In genomic region chr17:49834118-49834743, GRCh38 we compare ENCODE assay signal across 21 cellular contexts. TPM values are rescaled to one million over a fixed set of nuclear protein-coding genes. Genes with fewer than 3 reads are reported as not detected.
A peak's percentile ranks its signal among the peaks of the same experiment; 100 is the strongest.
DNase-seq lines count a peak whose midpoint lies in the region; ATAC-seq and TF ChIP-seq lines count a peak whose summit lies in the region.
"Had no signal": no experiment of that assay in that cellular context is flagged by ENCODE, and none has a peak within 500 bp of the region (broad histone marks: within the 10 kb centered on the region; RNA-seq: fewer than 3 reads in every experiment).

No MANE protein-coding gene starts in this region.

- BruUV-seq in MCF 10A (replicated peaks; lab: Mats Ljungman, UMichigan) = no TSS peak

- H3K27ac ChIP-seq in breast epithelium = no peak overlapping the region
- H3K27ac ChIP-seq in spleen = peak overlapping the region in 5 of 8 donors; percentile 23 to 74 (median 52)
- H3K27ac ChIP-seq: HL-60 had no signal

- peaks cover 64% of the 10 kb centered on the region for H3K36me3 Mint-ChIP-seq in MCF 10A (ENCODE audit: insufficient read depth, unreplicated experiment)
- H3K36me3 Mint-ChIP-seq in dendritic cell treated with granulocyte-macrophage colony-stimulating factor and Interleukin-4, amounts not matched to agents 40 ng/mL and 50 ng/mL, for 4 days (ENCODE audit: low read depth) = peaks cover 94% of the 10 kb centered on the region

- intact Hi-C loops in MCF 10A (cut with micrococcal nuclease) = no loop called here
- intact Hi-C loops in breast epithelium (cut with DNase I; ENCODE audit: low total_unique reads) = no loop called here
- intact Hi-C loops in dendritic cell treated with granulocyte-macrophage colony-stimulating factor and Interleukin-4, amounts not matched to agents 40 ng/mL and 50 ng/mL, for 4 days (cut with micrococcal nuclease) = no loop called here
- intact Hi-C loops in spleen (cut with DNase I; ENCODE audit: low total_unique reads) = no loop called here

- H3K4me1 Mint-ChIP-seq in MCF 10A (ENCODE audit: insufficient read depth, unreplicated experiment) = peaks cover 7% of the 10 kb centered on the region
- peaks cover 23% of the 10 kb centered on the region for H3K4me1 Mint-ChIP-seq in dendritic cell treated with granulocyte-macrophage colony-stimulating factor and Interleukin-4, amounts not matched to agents 40 ng/mL and 50 ng/mL, for 4 days (ENCODE audit: low read depth)

- no peak for TF ChIP-seq CTCF in MCF 10A (IDR thresholded peaks at IDR 0.05; ENCODE audit: unreplicated experiment)
- TF ChIP-seq CTCF in breast epithelium (IDR thresholded peaks at IDR 0.05) = no peak
- TF ChIP-seq CTCF in fibroblast of villous mesenchyme (IDR thresholded peaks at IDR 0.05; ENCODE audit: insufficient read depth, low read depth, low read length) = no peak
- TF ChIP-seq CTCF in spleen (IDR thresholded peaks at IDR 0.05 in 8 of 11, conservative IDR thresholded peaks at IDR 0.05 in 3 of 11) = no peak

- H3K4me1 ChIP-seq in breast epithelium (peaks cover 0 to 12% of the 10 kb centered on the region in 2 donors), spleen (peaks cover 16 to 56% (median 43%) of the 10 kb centered on the region in 6 donors)

- H3K36me3 ChIP-seq in breast epithelium = no peaks in the 10 kb centered on the region
- H3K36me3 ChIP-seq in spleen = peaks cover 0 to 84% (median 25%) of the 10 kb centered on the region in 6 donors

- DNase-seq in MCF 10A (ENCODE audit: unreplicated experiment) = peak; percentile 62
- DNase-seq in breast epithelium (ENCODE audit: low spot score in 2 of 2) = no peak
- DNase-seq in fibroblast of villous mesenchyme (ENCODE audit: low read depth) = peak; percentile 18
- no peak for DNase-seq in spleen
- no peak for DNase-seq in stimulated activated CD4-positive, alpha-beta T cell treated with anti-CD3 and anti-CD28 coated beads, Interleukin-1b, Interleukin-23, amount 100 ng/mL, for 48 hours
- no peak for DNase-seq in iPS-NIHi7 (ENCODE audit: extremely low spot score)
- DNase-seq: CD8-positive, alpha-beta memory T cell; DMS79 treated with DMSO at 0.1 percent for 48 hours; NCI-H1436 treated with DMSO at 0.1 percent for 48 hours; NCI-H2029 treated with DMSO at 0.1 percent for 48 hours; NCI-H2171 treated with DMSO at 0.1 percent for 48 hours; NCI-H446 treated with DMSO at 0.1 percent for 48 hours; NCI-H774; PC-3 had no signal

- CTCF ChIA-PET in MCF 10A (lab: Yijun Ruan, JAX) = interaction anchor here (0.6 kb wide), 1 partner anchor 259 kb away, joined by 3 read pairs; no protein-coding TSS in a partner anchor

- H3K27me3 ChIP-seq in breast epithelium = no peaks in the 10 kb centered on the region
- no peaks in the 10 kb centered on the region for H3K27me3 ChIP-seq in spleen (replicated peaks in 1 of 7)

- no peak for TF ChIP-seq POLR2A in breast epithelium (IDR thresholded peaks at IDR 0.05)
- TF ChIP-seq POLR2A in spleen (IDR thresholded peaks at IDR 0.05) = no peak

- H3K27ac Mint-ChIP-seq in MCF 10A (ENCODE audit: low read depth, unreplicated experiment) = no peak overlapping the region
- H3K27ac Mint-ChIP-seq in dendritic cell treated with granulocyte-macrophage colony-stimulating factor and Interleukin-4, amounts not matched to agents 40 ng/mL and 50 ng/mL, for 4 days = peak overlapping the region; percentile 81

- H3K27me3 Mint-ChIP-seq in MCF 10A (ENCODE audit: insufficient read depth, unreplicated experiment) = no peaks in the 10 kb centered on the region
- no peaks in the 10 kb centered on the region for H3K27me3 Mint-ChIP-seq in dendritic cell treated with granulocyte-macrophage colony-stimulating factor and Interleukin-4, amounts not matched to agents 40 ng/mL and 50 ng/mL, for 4 days
- H3K27me3 Mint-ChIP-seq: CD8-positive, alpha-beta memory T cell had no signal

- WGBS in spleen, 5 donors = 95 to 97% (median 96%) methylated on average over 19 of the region's 19 CpGs

- POLR2A ChIA-PET in MCF 10A (lab: Yijun Ruan, JAX) = no interaction called here

- H3K4me3 Mint-ChIP-seq in MCF 10A (ENCODE audit: unreplicated experiment) = no peak overlapping the region
- no peak overlapping the region for H3K4me3 Mint-ChIP-seq in dendritic cell treated with granulocyte-macrophage colony-stimulating factor and Interleukin-4, amounts not matched to agents 40 ng/mL and 50 ng/mL, for 4 days
- H3K4me3 Mint-ChIP-seq: CD8-positive, alpha-beta memory T cell had no signal

- H3K9me3 Mint-ChIP-seq in MCF 10A (ENCODE audit: unreplicated experiment) = no peaks in the 10 kb centered on the region
- H3K9me3 Mint-ChIP-seq in dendritic cell treated with granulocyte-macrophage colony-stimulating factor and Interleukin-4, amounts not matched to agents 40 ng/mL and 50 ng/mL, for 4 days = no peaks in the 10 kb centered on the region
- H3K9me3 Mint-ChIP-seq: CD8-positive, alpha-beta memory T cell had no signal

- no peak for ATAC-seq in GM18519 (IDR thresholded peaks at IDR 0.05; ENCODE audit: low FRiP score, unreplicated experiment)
- ATAC-seq: K562, PC-3 had no signal

- H3K9me3 ChIP-seq in breast epithelium = no peaks in the 10 kb centered on the region
- H3K9me3 ChIP-seq in spleen = no peaks in the 10 kb centered on the region
- H3K9me3 ChIP-seq: HAP-1 had no signal

- H3K4me3 ChIP-seq in breast epithelium (no peak overlapping the region), fibroblast of villous mesenchyme (ENCODE audit: low read depth, low read length) (no peak overlapping the region), spleen (no peak overlapping the region)
- H3K4me3 ChIP-seq: HAP-1, K562 had no signal

RNA-seq across cellular contexts. Expression of gene TAC4, which starts 13.6 kb away (rescaled TPM):
- total RNA-seq in MCF 10A (2022) = not detected in 2 replicates
- not detected for total RNA-seq in breast epithelium
- total RNA-seq in fibroblast of villous mesenchyme = not detected in 2 replicates
- total RNA-seq in spleen = not detected
- polyA plus RNA-seq in spleen = not detected
- total RNA-seq: CD8-positive, alpha-beta memory T cell; G401; K562; PC-3 had no signal
- polyA plus RNA-seq: BJ; CD8-positive, alpha-beta memory T cell had no signal

RNA-seq across cellular contexts. Expression of gene KAT7, which starts 45.8 kb away (rescaled TPM):
- total RNA-seq in MCF 10A (2022) (45.1 and 53.7 TPM in 2 replicates), breast epithelium (10 to 100 TPM; 37.6 to 57.4 (median 47.2) TPM), fibroblast of villous mesenchyme (38.0 and 43.2 TPM in 2 replicates), spleen (10 to 100 TPM; 38.1 to 81.2 (median 65.0) TPM)
- 10 to 100 TPM in 1 of 3 donors, 1 to 10 TPM in 2; 5.9 to 11.4 (median 8.0) TPM for polyA plus RNA-seq in spleen

Comparison
In these comparisons a context has a peak if more than half of its experiments do, and no peak if none do; other contexts are left out.
1. DNase-seq: peak in MCF 10A (single experiment) and fibroblast of villous mesenchyme (single experiment); none in breast epithelium (0 of 2), spleen (single experiment), stimulated activated CD4-positive, alpha-beta T cell treated with anti-CD3 and anti-CD28 coated beads, Interleukin-1b, Interleukin-23, amount 100 ng/mL, for 48 hours (single experiment) and iPS-NIHi7 (single experiment).
2. H3K27ac ChIP-seq: peak in spleen (5 of 8); none in breast epithelium (0 of 2).